In the genomic region with DNA sequence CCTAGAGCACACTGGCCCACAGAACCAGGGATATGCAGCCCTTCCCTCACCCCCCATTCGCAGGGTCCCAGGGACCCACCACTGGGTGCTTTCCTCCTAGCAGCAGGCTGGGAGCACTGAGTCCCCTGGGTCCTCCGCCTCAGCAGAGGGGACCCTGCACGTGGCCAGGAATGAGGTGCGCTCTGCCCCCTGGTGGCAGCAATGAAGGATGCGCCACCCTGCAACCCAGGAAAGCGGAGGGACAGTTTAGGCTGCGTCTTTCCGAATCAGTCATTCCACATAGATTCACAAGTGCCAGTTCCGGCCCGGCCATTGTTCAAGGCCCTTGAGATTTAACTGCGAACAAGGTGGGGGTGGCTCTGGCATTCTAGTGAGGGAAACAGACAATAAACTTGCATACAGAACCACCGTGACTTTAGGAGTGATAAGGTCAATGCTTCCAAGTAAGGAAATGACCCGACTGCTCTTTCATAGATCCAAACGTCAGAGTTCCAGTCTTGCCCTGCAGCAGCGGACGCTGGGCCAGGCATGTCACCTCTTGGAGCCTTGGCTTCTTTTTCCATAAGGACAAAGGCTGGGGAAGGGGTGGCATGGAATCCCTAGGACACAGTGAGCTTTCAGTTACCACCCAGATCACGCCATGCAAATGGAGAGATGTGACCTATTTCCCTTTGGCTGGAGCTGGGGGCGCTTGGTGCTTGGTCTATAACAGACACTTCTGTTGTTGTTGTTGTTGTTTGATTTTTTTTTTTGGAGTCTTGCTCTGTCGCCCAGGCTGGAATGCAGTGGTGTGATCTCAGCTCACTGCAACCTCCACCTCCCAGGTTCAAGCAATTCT, we compare ENCODE assay signal across 8 cellular contexts. TPM values are rescaled to one million over a fixed set of nuclear protein-coding genes. Genes with fewer than 3 reads are reported as not detected.
DNase-seq lines count a peak whose midpoint lies in the region; ATAC-seq, FAIRE-seq and TF ChIP-seq lines count a peak whose summit lies in the region.

No MANE protein-coding gene starts in this region.

- peak; percentile 83 to 86 for TF ChIP-seq RAD21 in A549 (conservative IDR thresholded peaks at IDR 0.05 in 1 of 2, IDR thresholded peaks at IDR 0.05 in 1 of 2)

- H3K27me3 Mint-ChIP-seq in glutamatergic neuron (ENCODE audit: unreplicated experiment): peaks cover 21% of the 10 kb centered on the region

- TF ChIP-seq EP300 in A549 (IDR thresholded peaks at IDR 0.05) (no peak), transverse colon (IDR thresholded peaks at IDR 0.05; ENCODE audit: low read depth) (no peak)

- H3K27me3 ChIP-seq in Loucy (ENCODE audit: insufficient read depth, low read length, poor library complexity, severe bottlenecking) (no peaks in the 10 kb centered on the region), parathyroid adenoma (ENCODE audit: control insufficient read depth, insufficient read depth, low read length) (no peaks in the 10 kb centered on the region), transverse colon (no peaks in the 10 kb centered on the region)

- peaks cover 16% of the 10 kb centered on the region for H3K9me3 Mint-ChIP-seq in glutamatergic neuron (ENCODE audit: unreplicated experiment)

- peak overlapping the region; percentile 15 for H3K9ac ChIP-seq in Loucy (ENCODE audit: low read depth, low read length, poor library complexity, severe bottlenecking)
- H3K9ac ChIP-seq in parathyroid adenoma: no peak overlapping the region

- H3K4me1 ChIP-seq in A549: peaks cover 37% of the 10 kb centered on the region
- peaks cover 31% of the 10 kb centered on the region for H3K4me1 ChIP-seq in Loucy (ENCODE audit: insufficient read depth, low read length, poor library complexity, severe bottlenecking)
- no peaks in the 10 kb centered on the region for H3K4me1 ChIP-seq in parathyroid adenoma
- H3K4me1 ChIP-seq in transverse colon: peaks cover 16 to 26% (median 22%) of the 10 kb centered on the region in 4 donors

- no peaks in the 10 kb centered on the region for H3F3A ChIP-seq in Loucy (ENCODE audit: low read depth)

- H3K4me1 Mint-ChIP-seq in glutamatergic neuron (ENCODE audit: low read depth, unreplicated experiment): peaks cover 24% of the 10 kb centered on the region

- peak overlapping the region; percentile 88 for H2AFZ ChIP-seq in Loucy (ENCODE audit: low read length)
- peak overlapping the region; percentile 66 for H2AFZ ChIP-seq in parathyroid adenoma

- peak overlapping the region; percentile 50 for H3K4me2 ChIP-seq in A549
- H3K4me2 ChIP-seq in Loucy (ENCODE audit: low read depth, low read length, poor library complexity, severe bottlenecking): peak overlapping the region; percentile 17
- peak overlapping the region; percentile 38 for H3K4me2 ChIP-seq in parathyroid adenoma (ENCODE audit: low read length)

- in situ Hi-C loops in SK-MEL-5 (cut with HindIII; ENCODE audit: low pct_unique_long_range_greater_than_20kb, low sequenced_read_pairs): no loop called here
- in situ Hi-C loops in transverse colon (cut with MboI; ENCODE audit: low pct_ligation_motif_present in 1 of 4, low pct_unique_long_range_greater_than_20kb in 1 of 4, low sequenced_read_pairs in 3 of 4): no loop called here

- no peak for FAIRE-seq in A549 (lab: Jason Lieb, UNC)

- H3K9me3 ChIP-seq in A549: no peaks in the 10 kb centered on the region
- no peaks in the 10 kb centered on the region for H3K9me3 ChIP-seq in Loucy (ENCODE audit: insufficient read depth, low read depth, low read length)
- no peaks in the 10 kb centered on the region for H3K9me3 ChIP-seq in parathyroid adenoma (ENCODE audit: control insufficient read depth, low read length)
- H3K9me3 ChIP-seq in transverse colon: no peaks in the 10 kb centered on the region

- H3K27ac Mint-ChIP-seq in glutamatergic neuron (ENCODE audit: unreplicated experiment): peak overlapping the region; percentile 38

- no peak overlapping the region for H3K4me3 Mint-ChIP-seq in glutamatergic neuron (ENCODE audit: unreplicated experiment)

- H3K79me2 ChIP-seq in Loucy (ENCODE audit: insufficient read depth, low read length) (no peaks in the 10 kb centered on the region), parathyroid adenoma (no peaks in the 10 kb centered on the region)

- no peak for TF ChIP-seq POLR2A in A549 (IDR thresholded peaks at IDR 0.05; ENCODE audit: low read length)
- no peak for TF ChIP-seq POLR2A in transverse colon (IDR thresholded peaks at IDR 0.05)

- TF ChIP-seq CTCF in A549 (IDR thresholded peaks at IDR 0.05) (peak; percentile 93), Loucy (conservative IDR thresholded peaks at IDR 0.05; ENCODE audit: low read length) (peak; percentile 93), glutamatergic neuron (IDR thresholded peaks at IDR 0.05; ENCODE audit: partially characterized antibody, unreplicated experiment) (peak; percentile 98), parathyroid adenoma (IDR thresholded peaks at IDR 0.05) (peak; percentile 85), transverse colon (IDR thresholded peaks at IDR 0.05) (peak; percentile 98 to 99 (median 98))

- H3K4me3 ChIP-seq in A549 (no peak overlapping the region), Loucy (ENCODE audit: low read length, poor library complexity, severe bottlenecking) (no peak overlapping the region), parathyroid adenoma (ENCODE audit: low read depth, low read length) (no peak overlapping the region), transverse colon (no peak overlapping the region)

- H4K20me1 ChIP-seq in Loucy (ENCODE audit: insufficient read depth, low read length, poor library complexity, severe bottlenecking): no peaks in the 10 kb centered on the region

- DNase-seq in A549 (ENCODE audit: low read depth in 1 of 2, low spot score in 1 of 2) (peak; percentile 78 to 83), SK-MEL-5 (ENCODE audit: low read depth, low spot score) (peak; percentile 73), glutamatergic neuron (peak; percentile 82), transverse colon (peak; percentile 82)
- DNase-seq in activated naive CD4-positive, alpha-beta T cell treated with Interleukin-2 at 50 U/mL for 16 hours: peak; percentile 83

- H3K36me3 ChIP-seq in Loucy (ENCODE audit: insufficient read depth, low read length) (no peaks in the 10 kb centered on the region), parathyroid adenoma (ENCODE audit: control insufficient read depth, insufficient read depth, low read length) (no peaks in the 10 kb centered on the region), transverse colon (no peaks in the 10 kb centered on the region)

- intact Hi-C loops in transverse colon (cut with DNase I; ENCODE audit: low total_unique reads): loop anchor here (2.0 kb wide), 1 partner anchor 18 kb away; no protein-coding TSS in a partner anchor

- H3K9me2 ChIP-seq in Loucy (replicated peaks; ENCODE audit: low read depth, low read length): no peaks in the 10 kb centered on the region

- H3K27ac ChIP-seq in A549 (peak overlapping the region; percentile 48 to 88; a peak in 5 of 6 replicates), parathyroid adenoma (no peak overlapping the region), transverse colon (peak overlapping the region; percentile 2 to 69 (median 12))

- CTCF ChIA-PET in A549 (lab: Yijun Ruan, JAX): interaction anchor here (0.6 to 8.7 kb wide), 9 partner anchors 10 to 132 kb away, joined by 3 to 247 read pairs (median 6); partner anchors contain the start of genes BRMS1 and CD248

- ATAC-seq in A549 (peak; percentile 71 to 87), GM18861 (IDR thresholded peaks at IDR 0.05; ENCODE audit: unreplicated experiment) (peak; percentile 52)

- WGBS in A549 (ENCODE audit: missing lambda C conversion rate): 23% methylated on average over 16 of the region's 19 CpGs
- 12% methylated on average over 18 of the region's 19 CpGs; no CpG with 5 or more reads in 1 of the 2 donors for WGBS in transverse colon (ENCODE audit: low coverage in 1 of 2), 2 donors

- no peaks in the 10 kb centered on the region for H3K36me3 Mint-ChIP-seq in glutamatergic neuron (ENCODE audit: unreplicated experiment)

- POLR2A ChIA-PET in A549 (lab: Yijun Ruan, JAX): interaction anchor here (0.7 to 0.9 kb wide), 2 partner anchors 16 to 19 kb away, joined by 3 to 4 read pairs; no protein-coding TSS in a partner anchor

RNA-seq across cellular contexts. Expression of gene RIN1, which starts 7.7 kb away (rescaled TPM):
- polyA plus RNA-seq in A549 (2011; rRNA removed) (2.0 and 2.3 TPM in 2 replicates), A549 (2017; fragmentation: RNase III; extraction: RNeasy Plus Mini Kit Qiagen cat#74134 plus additional on column Dnase treatment) (9.3 to 10.6 TPM (median 9.7 TPM) in 3 replicates)
- polyA plus RNA-seq in A549 (2012; cell fraction: cytosol; rRNA removed): 5.5 and 9.0 TPM in 2 replicates
- polyA plus RNA-seq in A549 (2012; cell fraction: nucleus; rRNA removed): 24.4 and 34.7 TPM in 2 replicates
- polyA minus RNA-seq in A549 (2011; rRNA and poly(A)+ RNA removed): 1.6 and 2.3 TPM in 2 replicates
- 12.1 and 12.2 TPM in 2 replicates for total RNA-seq in SK-MEL-5 (2014; rRNA removed; shearing (Covaris generic))
- polyA plus RNA-seq in SK-MEL-5 (2015; cell fraction: cytosol; rRNA removed): 19.2 and 19.6 TPM in 2 replicates
- polyA plus RNA-seq in SK-MEL-5 (2015; cell fraction: nucleus; rRNA removed): 70.7 and 71.5 TPM in 2 replicates
- total RNA-seq in glutamatergic neuron (ENCODE audit: unreplicated experiment) (1.9 TPM), transverse colon (10 to 100 TPM in 3 of 4 donors, 1 to 10 TPM in 1; 8.8 to 43.8 (median 14.4) TPM)

RNA-seq across cellular contexts. Expression of gene CD248, which starts 11.7 kb away (rescaled TPM):
- 0.03 TPM in 1 of 2 replicates, not detected in the other for polyA plus RNA-seq in A549 (2011; rRNA removed)
- polyA plus RNA-seq in A549 (2012; cell fraction: cytosol; rRNA removed): 0.03 TPM in 1 of 2 replicates, not detected in the other
- polyA plus RNA-seq in A549 (2012; cell fraction: nucleus; rRNA removed): not detected in 2 replicates
- not detected in 3 replicates for polyA plus RNA-seq in A549 (2017; fragmentation: RNase III; extraction: RNeasy Plus Mini Kit Qiagen cat#74134 plus additional on column Dnase treatment)
- polyA minus RNA-seq in A549 (2011; rRNA and poly(A)+ RNA removed): 0.15 TPM in 1 of 2 replicates, not detected in the other
- not detected in 2 replicates for total RNA-seq in SK-MEL-5 (2014; rRNA removed; shearing (Covaris generic))
- polyA plus RNA-seq in SK-MEL-5 (2015; cell fraction: cytosol; rRNA removed): not detected in 2 replicates
- polyA plus RNA-seq in SK-MEL-5 (2015; cell fraction: nucleus; rRNA removed): not detected in 2 replicates
- 11.4 TPM for total RNA-seq in glutamatergic neuron (ENCODE audit: unreplicated experiment)
- 10 to 100 TPM in 1 of 4 donors, 1 to 10 TPM in 3; 2.6 to 36.2 (median 6.5) TPM for total RNA-seq in transverse colon

RNA-seq across cellular contexts. Expression of gene BRMS1, which starts 16.4 kb away (rescaled TPM):
- 47.4 and 56.2 TPM in 2 replicates for polyA plus RNA-seq in A549 (2011; rRNA removed)
- polyA plus RNA-seq in A549 (2012; cell fraction: cytosol; rRNA removed): 74.5 and 78.7 TPM in 2 replicates
- 87.4 and 91.7 TPM in 2 replicates for polyA plus RNA-seq in A549 (2012; cell fraction: nucleus; rRNA removed)
- polyA plus RNA-seq in A549 (2017; fragmentation: RNase III; extraction: RNeasy Plus Mini Kit Qiagen cat#74134 plus additional on column Dnase treatment): 87.5 to 90.8 TPM (median 89.9 TPM) in 3 replicates
- polyA minus RNA-seq in A549 (2011; rRNA and poly(A)+ RNA removed): 18.0 and 21.5 TPM in 2 replicates
- 70.2 and 70.5 TPM in 2 replicates for total RNA-seq in SK-MEL-5 (2014; rRNA removed; shearing (Covaris generic))
- 61.1 and 64.3 TPM in 2 replicates for polyA plus RNA-seq in SK-MEL-5 (2015; cell fraction: cytosol; rRNA removed)
- polyA plus RNA-seq in SK-MEL-5 (2015; cell fraction: nucleus; rRNA removed): 35.5 and 36.4 TPM in 2 replicates
- total RNA-seq in glutamatergic neuron (ENCODE audit: unreplicated experiment): 44.0 TPM
- 100 to 1,000 TPM in 1 of 4 donors, 10 to 100 TPM in 3; 34.0 to 178 (median 63.1) TPM for total RNA-seq in transverse colon

RNA-seq across cellular contexts. Expression of gene B4GAT1, which starts 18.9 kb away (rescaled TPM):
- polyA plus RNA-seq in A549 (2011; rRNA removed) (11.0 and 12.2 TPM in 2 replicates), A549 (2017; fragmentation: RNase III; extraction: RNeasy Plus Mini Kit Qiagen cat#74134 plus additional on column Dnase treatment) (15.3 to 18.7 TPM (median 18.0 TPM) in 3 replicates)
- polyA plus RNA-seq in A549 (2012; cell fraction: cytosol; rRNA removed): 7.8 and 11.8 TPM in 2 replicates
- 19.0 and 23.5 TPM in 2 replicates for polyA plus RNA-seq in A549 (2012; cell fraction: nucleus; rRNA removed)
- polyA minus RNA-seq in A549 (2011; rRNA and poly(A)+ RNA removed): 3.4 and 3.7 TPM in 2 replicates
- total RNA-seq in SK-MEL-5 (2014; rRNA removed; shearing (Covaris generic)): 58.8 and 65.6 TPM in 2 replicates
- 76.0 and 87.7 TPM in 2 replicates for polyA plus RNA-seq in SK-MEL-5 (2015; cell fraction: cytosol; rRNA removed)
- polyA plus RNA-seq in SK-MEL-5 (2015; cell fraction: nucleus; rRNA removed): 8.1 and 8.2 TPM in 2 replicates
- total RNA-seq in glutamatergic neuron (ENCODE audit: unreplicated experiment) (42.7 TPM), transverse colon (10 to 100 TPM; 21.8 to 31.8 (median 23.6) TPM)

RNA-seq across cellular contexts. Expression of gene TMEM151A, which starts 36.8 kb away (rescaled TPM):
- polyA plus RNA-seq in A549 (2011; rRNA removed) (0.44 and 0.62 TPM in 2 replicates), A549 (2017; fragmentation: RNase III; extraction: RNeasy Plus Mini Kit Qiagen cat#74134 plus additional on column Dnase treatment) (1.3 to 1.8 TPM (median 1.6 TPM) in 3 replicates)
- 0.91 and 1.8 TPM in 2 replicates for polyA plus RNA-seq in A549 (2012; cell fraction: cytosol; rRNA removed)
- polyA plus RNA-seq in A549 (2012; cell fraction: nucleus; rRNA removed): 1.8 and 2.3 TPM in 2 replicates
- polyA minus RNA-seq in A549 (2011; rRNA and poly(A)+ RNA removed): 0.79 and 0.92 TPM in 2 replicates
- total RNA-seq in SK-MEL-5 (2014; rRNA removed; shearing (Covaris generic)): 1.8 and 2.9 TPM in 2 replicates
- polyA plus RNA-seq in SK-MEL-5 (2015; cell fraction: cytosol; rRNA removed): 3.7 and 5.7 TPM in 2 replicates
- polyA plus RNA-seq in SK-MEL-5 (2015; cell fraction: nucleus; rRNA removed): 0.76 and 1.9 TPM in 2 replicates
- total RNA-seq in glutamatergic neuron (ENCODE audit: unreplicated experiment) (19.2 TPM), transverse colon (under 1 TPM in 2 of 4 donors, not detected in 2; 0.55 to 0.75 TPM)
